8 cellular contexts compared by ENCODE assay signal in the genomic region with DNA sequence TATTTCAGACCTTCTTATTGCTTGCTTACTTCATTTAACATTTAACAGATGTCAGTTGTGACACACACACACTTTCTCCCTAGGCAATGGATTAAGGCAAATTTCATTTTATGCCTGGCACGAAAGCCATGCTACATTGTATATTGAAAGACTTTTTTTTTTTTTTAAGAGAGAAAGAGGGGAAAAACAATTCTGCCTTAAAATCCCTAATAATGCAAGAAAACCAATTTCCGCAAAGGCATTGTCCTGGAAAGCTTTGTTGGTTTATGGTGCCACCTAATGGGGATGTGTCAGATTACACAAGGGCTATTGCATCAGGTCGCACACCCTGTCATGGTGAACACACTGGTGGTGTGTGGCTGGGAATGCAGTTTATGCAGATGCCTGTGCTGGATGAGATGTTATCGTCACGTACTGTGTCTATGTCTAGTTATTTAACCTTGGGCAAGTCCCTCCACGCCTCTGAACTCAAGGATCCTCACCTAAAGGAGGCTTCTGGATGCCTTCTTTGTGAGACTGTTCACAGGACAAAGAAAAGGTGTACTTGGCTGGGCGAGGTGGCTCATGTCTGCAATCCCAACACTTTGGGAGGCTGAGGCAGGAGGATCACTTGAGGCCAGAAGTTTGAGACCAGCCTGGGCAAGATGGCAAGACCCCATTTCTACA. TPM values are rescaled to one million over a fixed set of nuclear protein-coding genes. Genes with fewer than 3 reads are reported as not detected.
A peak's percentile ranks its signal among the peaks of the same experiment; 100 is the strongest.
DNase-seq lines count a peak whose midpoint lies in the region; ATAC-seq and TF ChIP-seq lines count a peak whose summit lies in the region.

No MANE protein-coding gene starts in this region.

- H3K27me3 ChIP-seq in BJ (ENCODE audit: control insufficient read depth, insufficient read depth, low read length), result peaks cover 8% of the 10 kb centered on the region

- H3K36me3 ChIP-seq in BJ (ENCODE audit: control insufficient read depth, insufficient read depth, low read length), result no peaks in the 10 kb centered on the region

- peak; percentile 49 for DNase-seq in BJ (ENCODE audit: low read depth)
- DNase-seq in NCI-H748 (lab: John Stamatoyannopoulos, UW; ENCODE audit: unreplicated experiment), result peak; percentile 54
- peak; percentile 37 to 81 for DNase-seq in activated CD4-positive, alpha-beta T cell treated with anti-CD3 and anti-CD28 coated beads, Interleukin-2, amount 50 U/mL, for 24 hours (ENCODE audit: low read depth in 1 of 2, low spot score in 1 of 2)
- peak; percentile 81 for DNase-seq in ecto neural progenitor cell (ENCODE audit: low spot score)
- DNase-seq in medulla oblongata (ENCODE audit: extremely low spot score), result peak; percentile 93
- peak; percentile 19 to 58 for DNase-seq in stimulated activated CD8-positive, alpha-beta memory T cell treated with anti-CD3 and anti-CD28 coated beads, Interleukin-15, amount 100 ng/mL, for 4 hours (ENCODE audit: low read depth in 2 of 2)

- no peak overlapping the region for H3K4me3 ChIP-seq in BJ (ENCODE audit: low read depth, low read length)

- peak; percentile 78 for TF ChIP-seq CTCF in BJ (IDR thresholded peaks at IDR 0.05; ENCODE audit: insufficient read depth, low read depth, low read length)

- CTCF ChIA-PET in BJ (lab: Yijun Ruan, JAX), result interaction anchor here (0.6 to 4.6 kb wide), 22 partner anchors 14 to 738 kb away, joined by 3 to 56 read pairs (median 4); a partner anchor contains a TSS

- POLR2A ChIA-PET in BJ (lab: Charles Lee), result no interaction called here

- ATAC-seq in GM19023 (IDR thresholded peaks at IDR 0.05; ENCODE audit: unreplicated experiment) (peak; percentile 72), HG03457 (IDR thresholded peaks at IDR 0.05; ENCODE audit: unreplicated experiment) (peak; percentile 63)

RNA-seq across cellular contexts. Expression of a gene that starts 37.3 kb away (rescaled TPM):
- 42.1 and 49.0 TPM in 2 replicates for polyA plus RNA-seq in BJ (2011; rRNA removed)
- polyA minus RNA-seq in BJ (2011; rRNA and poly(A)+ RNA removed), result 37.1 and 45.5 TPM in 2 replicates

RNA-seq across cellular contexts. Expression of a gene that starts 54.4 kb away (rescaled TPM):
- not detected in 2 replicates for polyA plus RNA-seq in BJ (2011; rRNA removed)
- not detected in 2 replicates for polyA minus RNA-seq in BJ (2011; rRNA and poly(A)+ RNA removed)

Comparison
In these comparisons a context has a peak if more than half of its experiments do, and no peak if none do; other contexts are left out.
1. DNase-seq: peak in every context shown above with its lines; median percentile 93 in medulla oblongata; 81 in ecto neural progenitor cell; 59 in activated CD4-positive, alpha-beta T cell treated with anti-CD3 and anti-CD28 coated beads, Interleukin-2, amount 50 U/mL, for 24 hours; 54 in NCI-H748; 49 in BJ; 38 in stimulated activated CD8-positive, alpha-beta memory T cell treated with anti-CD3 and anti-CD28 coated beads, Interleukin-15, amount 100 ng/mL, for 4 hours.